16 cellular contexts compared by ENCODE assay signal in the genomic region with DNA sequence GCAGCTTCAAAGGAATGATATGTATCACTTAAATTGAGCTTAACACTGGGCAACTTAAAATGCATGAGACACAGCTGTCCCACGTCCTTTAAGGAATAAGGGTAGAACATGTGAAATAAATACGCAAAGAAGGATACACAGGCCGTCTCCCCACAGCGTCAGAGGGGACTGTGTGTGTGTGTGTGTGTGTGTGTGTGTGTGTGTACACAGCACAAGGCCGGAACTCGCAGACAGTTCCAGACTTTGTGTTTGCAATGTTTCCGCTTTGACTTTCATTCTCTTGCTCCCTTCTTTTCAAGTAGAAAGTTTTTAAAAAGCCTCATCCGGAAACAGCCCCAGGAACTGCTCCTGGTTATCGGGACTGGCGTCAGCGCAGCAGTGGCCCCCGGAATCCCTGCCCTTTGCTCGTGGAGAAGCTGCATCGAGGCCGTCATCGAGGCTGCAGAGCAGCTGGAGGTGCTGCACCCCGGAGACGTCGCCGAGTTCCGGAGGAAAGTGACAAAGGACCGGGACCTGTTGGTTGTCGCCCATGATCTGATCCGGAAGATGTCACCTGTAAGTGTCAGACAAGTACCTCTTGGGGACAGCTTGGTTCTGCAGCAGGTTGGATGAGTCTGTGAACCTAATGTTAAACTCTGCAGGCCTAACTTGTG. TPM values are rescaled to one million over a fixed set of nuclear protein-coding genes. Genes with fewer than 3 reads are reported as not detected.
"Had no signal": no experiment of that assay in that cellular context is flagged by ENCODE, and none has a peak within 500 bp of the region (broad histone marks: within the 10 kb centered on the region; RNA-seq: fewer than 3 reads in every experiment).

No MANE protein-coding gene starts in this region.

- H3K27me3 Mint-ChIP-seq: natural killer cell treated with Interleukin-12 subunit alpha and Interleukin-12 subunit beta and Interleukin-15 and Interleukin-18, amount 100 ng/mL, for 72 hours; progenitor cell of endocrine pancreas had no signal

- H3K4me3 Mint-ChIP-seq: natural killer cell treated with Interleukin-12 subunit alpha and Interleukin-12 subunit beta and Interleukin-15 and Interleukin-18, amount 100 ng/mL, for 72 hours had no signal

- ATAC-seq: esophagus mucosa; natural killer cell treated with Interleukin-12 subunit alpha and Interleukin-12 subunit beta and Interleukin-15 and Interleukin-18, amount 100 ng/mL, for 72 hours; sciatic nerve had no signal

- DNase-seq: activated CD4-positive, alpha-beta T cell treated with anti-CD3 and anti-CD28 coated beads for 48 hours; glutamatergic neuron; nucleus accumbens; stimulated activated CD4-positive, alpha-beta T cell treated with anti-CD3 and anti-CD28 coated beads, Interleukin-12 subunit alpha, Interleukin-12 subunit beta, amount 100 ng/mL, for 4 hours; substantia nigra; T-helper 9 cell; trophoblast cell had no signal

- H3K9me3 Mint-ChIP-seq: natural killer cell treated with Interleukin-12 subunit alpha and Interleukin-12 subunit beta and Interleukin-15 and Interleukin-18, amount 100 ng/mL, for 72 hours had no signal

- H3K27ac Mint-ChIP-seq: progenitor cell of endocrine pancreas had no signal

RNA-seq across cellular contexts. Expression of a gene that starts 38.2 kb away (rescaled TPM):
- total RNA-seq: aorta; bronchial epithelial cell; chondrocyte; dermis microvascular lymphatic vessel endothelial cell; esophagus mucosa; lung microvascular endothelial cell; natural killer cell treated with Interleukin-12 subunit alpha and Interleukin-12 subunit beta and Interleukin-15 and Interleukin-18, amount 100 ng/mL, for 72 hours; sciatic nerve had no signal
